In genomic region chr15:73991260-73991659, GRCh38 we compare ENCODE assay signal across 1 cellular context.
TF ChIP-seq lines count a peak whose summit lies in the region.

No MANE protein-coding gene starts in this region.

TF ChIP-seq in GM12878, 131 proteins besides CTCF, POLR2A, EP300 and RAD21 (continued from another document):
- TF ChIP-seq, protein P1, sequence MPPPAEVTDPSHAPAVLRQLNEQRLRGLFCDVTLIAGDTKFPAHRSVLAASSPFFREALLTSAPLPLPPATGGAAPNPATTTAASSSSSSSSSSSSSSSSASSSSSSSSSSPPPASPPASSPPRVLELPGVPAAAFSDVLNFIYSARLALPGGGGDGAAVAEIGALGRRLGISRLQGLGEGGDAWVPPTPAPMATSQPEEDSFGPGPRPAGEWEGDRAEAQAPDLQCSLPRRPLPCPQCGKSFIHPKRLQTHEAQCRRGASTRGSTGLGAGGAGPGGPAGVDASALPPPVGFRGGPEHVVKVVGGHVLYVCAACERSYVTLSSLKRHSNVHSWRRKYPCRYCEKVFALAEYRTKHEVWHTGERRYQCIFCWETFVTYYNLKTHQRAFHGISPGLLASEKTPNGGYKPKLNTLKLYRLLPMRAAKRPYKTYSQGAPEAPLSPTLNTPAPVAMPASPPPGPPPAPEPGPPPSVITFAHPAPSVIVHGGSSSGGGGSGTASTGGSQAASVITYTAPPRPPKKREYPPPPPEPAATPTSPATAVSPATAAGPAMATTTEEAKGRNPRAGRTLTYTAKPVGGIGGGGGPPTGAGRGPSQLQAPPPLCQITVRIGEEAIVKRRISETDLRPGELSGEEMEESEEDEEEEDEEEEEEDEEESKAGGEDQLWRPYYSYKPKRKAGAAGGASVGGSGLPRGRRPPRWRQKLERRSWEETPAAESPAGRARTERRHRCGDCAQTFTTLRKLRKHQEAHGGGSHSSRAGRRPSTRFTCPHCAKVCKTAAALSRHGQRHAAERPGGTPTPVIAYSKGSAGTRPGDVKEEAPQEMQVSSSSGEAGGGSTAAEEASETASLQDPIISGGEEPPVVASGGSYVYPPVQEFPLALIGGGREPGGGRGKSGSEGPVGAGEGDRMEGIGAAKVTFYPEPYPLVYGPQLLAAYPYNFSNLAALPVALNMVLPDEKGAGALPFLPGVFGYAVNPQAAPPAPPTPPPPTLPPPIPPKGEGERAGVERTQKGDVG (CRISPR knock-in tag; IDR thresholded peaks at IDR 0.05) = no peak
- no peak for TF ChIP-seq TAF1 (IDR thresholded peaks at IDR 0.05; ENCODE audit: borderline replicate concordance, low read depth, low read length)
- TF ChIP-seq BRCA1 (IDR thresholded peaks at IDR 0.05; ENCODE audit: low read depth, low read length) = no peak
- no peak for TF ChIP-seq CEBPZ (IDR thresholded peaks at IDR 0.05; ENCODE audit: low read depth, low read length)
- TF ChIP-seq GATAD2B (conservative IDR thresholded peaks at IDR 0.05; ENCODE audit: low read depth) = no peak
- no peak for TF ChIP-seq CEBPB (IDR thresholded peaks at IDR 0.05; ENCODE audit: borderline replicate concordance in 1 of 2, low read depth in 2 of 2, low read length in 2 of 2)
- TF ChIP-seq BACH1 (IDR thresholded peaks at IDR 0.05; ENCODE audit: borderline replicate concordance) = no peak
- TF ChIP-seq NR2F1 (conservative IDR thresholded peaks at IDR 0.05) = no peak
- TF ChIP-seq, protein P2, sequence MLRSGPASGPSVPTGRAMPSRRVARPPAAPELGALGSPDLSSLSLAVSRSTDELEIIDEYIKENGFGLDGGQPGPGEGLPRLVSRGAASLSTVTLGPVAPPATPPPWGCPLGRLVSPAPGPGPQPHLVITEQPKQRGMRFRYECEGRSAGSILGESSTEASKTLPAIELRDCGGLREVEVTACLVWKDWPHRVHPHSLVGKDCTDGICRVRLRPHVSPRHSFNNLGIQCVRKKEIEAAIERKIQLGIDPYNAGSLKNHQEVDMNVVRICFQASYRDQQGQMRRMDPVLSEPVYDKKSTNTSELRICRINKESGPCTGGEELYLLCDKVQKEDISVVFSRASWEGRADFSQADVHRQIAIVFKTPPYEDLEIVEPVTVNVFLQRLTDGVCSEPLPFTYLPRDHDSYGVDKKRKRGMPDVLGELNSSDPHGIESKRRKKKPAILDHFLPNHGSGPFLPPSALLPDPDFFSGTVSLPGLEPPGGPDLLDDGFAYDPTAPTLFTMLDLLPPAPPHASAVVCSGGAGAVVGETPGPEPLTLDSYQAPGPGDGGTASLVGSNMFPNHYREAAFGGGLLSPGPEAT (IDR thresholded peaks at IDR 0.05; ENCODE audit: low read depth) = no peak
- no peak for TF ChIP-seq RAD51 (IDR thresholded peaks at IDR 0.05)
- TF ChIP-seq SMC3 (IDR thresholded peaks at IDR 0.05; ENCODE audit: borderline replicate concordance, low read length) = no peak
- no peak for TF ChIP-seq ZZZ3 (IDR thresholded peaks at IDR 0.05; ENCODE audit: control insufficient read depth, insufficient read length, low read depth)
